Comparison of ENCODE assay signal across 8 cellular contexts in the genomic region with DNA sequence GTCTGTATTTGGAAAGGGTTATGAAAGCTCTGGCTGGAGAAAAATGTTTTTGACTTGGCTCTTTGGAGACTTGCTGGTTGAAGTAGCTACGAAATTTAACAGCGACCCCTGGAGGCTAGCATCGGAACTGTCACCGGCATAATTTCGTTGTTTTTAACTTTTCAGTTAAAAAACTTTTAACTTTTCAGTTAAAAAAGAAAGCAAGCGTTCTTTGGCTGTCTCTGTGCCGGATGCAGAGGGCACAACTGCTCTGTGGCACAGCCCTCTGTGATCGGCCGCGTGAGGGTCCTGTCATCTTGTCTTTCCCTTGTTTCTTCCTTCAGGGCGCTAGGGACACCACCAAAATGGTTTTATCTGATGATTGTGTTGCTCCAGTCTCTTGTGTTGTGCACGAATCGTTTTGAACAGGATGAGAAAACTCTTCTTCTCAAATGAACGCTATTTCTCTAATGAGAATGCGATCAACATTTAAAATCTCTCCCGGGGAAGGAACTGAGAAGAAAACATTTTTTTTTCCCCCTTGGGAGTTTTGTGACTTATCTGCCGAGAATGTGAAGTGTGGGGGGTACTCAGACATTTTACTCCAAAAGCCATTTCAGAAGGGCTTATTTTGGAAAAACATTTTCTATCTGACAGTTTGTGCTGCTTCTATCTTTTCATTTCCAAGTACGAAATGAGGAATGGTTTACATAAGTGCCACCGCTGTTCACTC. TPM values are rescaled to one million over a fixed set of nuclear protein-coding genes. Genes with fewer than 3 reads are reported as not detected.
DNase-seq lines count a peak whose midpoint lies in the region; ATAC-seq and TF ChIP-seq lines count a peak whose summit lies in the region.

No MANE protein-coding gene starts in this region.

- H3K36me3 ChIP-seq in mesendoderm (ENCODE audit: control insufficient read depth, insufficient read depth, low read length), result no peaks in the 10 kb centered on the region

- peak overlapping the region; percentile 18 for H3K9ac ChIP-seq in mesendoderm (ENCODE audit: low read length)

- no peaks in the 10 kb centered on the region for H3K27me3 ChIP-seq in mesendoderm (ENCODE audit: insufficient read depth, low read length, poor library complexity)

- no peak overlapping the region for H3K4me2 ChIP-seq in mesendoderm (ENCODE audit: low read length)

- no peak overlapping the region for H3K18ac ChIP-seq in mesendoderm (ENCODE audit: low read length)

- no peaks in the 10 kb centered on the region for H3K79me2 ChIP-seq in mesendoderm (ENCODE audit: control insufficient read depth, insufficient read depth, low read length)

- H2BK120ac ChIP-seq in mesendoderm (ENCODE audit: low read depth, low read length), result no peak overlapping the region

- H3K79me1 ChIP-seq in mesendoderm (ENCODE audit: low read length), result no peaks in the 10 kb centered on the region

- no peak for ATAC-seq in HG03432 (IDR thresholded peaks at IDR 0.05; ENCODE audit: unreplicated experiment)

- H2BK5ac ChIP-seq in mesendoderm (ENCODE audit: low read length), result no peak overlapping the region

- H3K27ac ChIP-seq in VCaP (no peak overlapping the region), mesendoderm (ENCODE audit: low read depth, low read length) (no peak overlapping the region)

- DNase-seq in GM03348 (ENCODE audit: low spot score) (peak; percentile 68), LHCN-M2 (ENCODE audit: low read depth) (peak; percentile 18), dermis microvascular lymphatic vessel endothelial cell (ENCODE audit: low read depth in 2 of 2) (peak; percentile 17 to 40), mesendoderm (peak; percentile 43), NCI-H2107 (lab: John Stamatoyannopoulos, UW) (no peak)
- peak; percentile 1 for DNase-seq in stimulated activated naive CD4-positive, alpha-beta T cell treated with Interleukin-2 at 50 U/mL for 16 hours (lab: John Stamatoyannopoulos, UW)

- no peak overlapping the region for H3K4ac ChIP-seq in mesendoderm (ENCODE audit: low read depth, low read length)

- no peak overlapping the region for H3K56ac ChIP-seq in mesendoderm (ENCODE audit: low read length)

- H3K4me1 ChIP-seq in mesendoderm (ENCODE audit: control insufficient read depth, low read depth, low read length), result no peaks in the 10 kb centered on the region

- H2AK5ac ChIP-seq in mesendoderm (ENCODE audit: low read length), result no peak overlapping the region

- H4K8ac ChIP-seq in mesendoderm (ENCODE audit: low read depth, low read length), result peak overlapping the region; percentile 96

- H2BK15ac ChIP-seq in mesendoderm (replicated peaks; ENCODE audit: low read depth), result no peak overlapping the region

- no peak overlapping the region for H4K5ac ChIP-seq in mesendoderm (ENCODE audit: low read length)

- H3K4me3 ChIP-seq in mesendoderm (ENCODE audit: low read length), result no peak overlapping the region

- no peak overlapping the region for H3K23ac ChIP-seq in mesendoderm (ENCODE audit: low read length)

- peak; percentile 96 for TF ChIP-seq CTCF in VCaP (conservative IDR thresholded peaks at IDR 0.05)

- no CpG with 5 or more reads among the region's 19 CpGs for WGBS in mesendoderm (ENCODE audit: extremely low coverage, insufficient coverage, low lambda C conversion rate)

RNA-seq across cellular contexts. Expression of a gene that starts 57.1 kb away (rescaled TPM):
- not detected in 2 replicates for total RNA-seq in LHCN-M2 (2014; rRNA removed)
- polyA plus RNA-seq in LHCN-M2 (2012), result not detected
- total RNA-seq in dermis microvascular lymphatic vessel endothelial cell, result not detected in 2 replicates
- 0.03 TPM for polyA plus RNA-seq in mesendoderm (2013, experiment 1 of 2)
- polyA plus RNA-seq in mesendoderm (2013, experiment 2 of 2), result 0.04 TPM
